In the genomic region with DNA sequence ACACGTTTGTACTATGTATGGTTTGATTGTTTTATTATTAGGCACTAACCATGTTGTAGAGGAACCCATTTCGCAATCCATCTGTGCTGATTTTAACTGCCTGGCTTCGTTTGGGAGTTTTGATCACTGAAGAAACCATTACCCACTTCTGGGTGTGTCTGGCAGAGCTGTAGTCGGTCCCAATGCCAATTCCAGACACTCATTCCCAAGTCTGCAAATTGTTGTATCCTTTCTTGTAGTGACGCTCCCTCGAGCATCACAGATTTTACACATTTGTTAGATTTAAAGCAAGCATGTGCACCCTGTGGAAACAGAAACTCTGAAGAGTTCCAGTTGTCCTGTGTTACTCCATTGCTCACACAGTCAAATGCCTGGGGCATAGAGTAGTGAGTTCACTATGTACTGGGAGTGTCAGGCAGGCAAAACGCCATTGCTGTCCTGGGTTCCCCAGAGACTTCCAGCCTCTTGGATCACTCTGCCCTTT, we compare ENCODE assay signal across 17 cellular contexts. TPM values are rescaled to one million over a fixed set of nuclear protein-coding genes. Genes with fewer than 3 reads are reported as not detected.
A peak's percentile ranks its signal among the peaks of the same experiment; 100 is the strongest.
DNase-seq lines count a peak whose midpoint lies in the region; ATAC-seq, FAIRE-seq and TF ChIP-seq lines count a peak whose summit lies in the region.
"Had no signal": no experiment of that assay in that cellular context is flagged by ENCODE, and none has a peak within 500 bp of the region (broad histone marks: within the 10 kb centered on the region; RNA-seq: fewer than 3 reads in every experiment).

No MANE protein-coding gene starts in this region.

- POLR2A ChIA-PET in activated CD4-positive, alpha-beta T cell treated with anti-CD3 and anti-CD28 coated beads, Interleukin-2, amount 10 ng/mL, durations not matched to agents 7 days and 5 days (lab: Charles Lee): no interaction called here

- H3K27ac ChIP-seq in left ventricle myocardium inferior (replicated peaks): peak overlapping the region; percentile 76
- peak overlapping the region in 16 of 21 experiments; percentile 12 to 84 (median 67) for H3K27ac ChIP-seq in skin epidermis

- H3K36me3 ChIP-seq in bronchial epithelial cell (ENCODE audit: control insufficient read depth, insufficient read depth, low read length): no peaks in the 10 kb centered on the region
- H3K36me3 ChIP-seq in left ventricle myocardium inferior: no peaks in the 10 kb centered on the region

- H3K27me3 ChIP-seq in bronchial epithelial cell (ENCODE audit: control insufficient read depth, insufficient read depth, low read length) (no peaks in the 10 kb centered on the region), left ventricle myocardium inferior (ENCODE audit: low read depth) (peaks cover 37% of the 10 kb centered on the region)

- H3K36me3 Mint-ChIP-seq in activated CD4-positive, alpha-beta T cell treated with anti-CD3 and anti-CD28 coated beads, Interleukin-2, amount 10 ng/mL, durations not matched to agents 7 days and 5 days (ENCODE audit: low read depth): no peaks in the 10 kb centered on the region
- H3K36me3 Mint-ChIP-seq: activated CD8-positive, alpha-beta memory T cell treated with anti-CD3 and anti-CD28 coated beads, Interleukin-2, amount 10 ng/mL, durations not matched to agents 7 days and 5 days had no signal

- peaks cover 18% of the 10 kb centered on the region for H3K4me1 ChIP-seq in left ventricle myocardium inferior

- H3K27ac Mint-ChIP-seq in activated CD4-positive, alpha-beta T cell treated with anti-CD3 and anti-CD28 coated beads, Interleukin-2, amount 10 ng/mL, durations not matched to agents 7 days and 5 days: no peak overlapping the region
- H3K27ac Mint-ChIP-seq: activated CD8-positive, alpha-beta memory T cell treated with anti-CD3 and anti-CD28 coated beads, Interleukin-2, amount 10 ng/mL, durations not matched to agents 7 days and 5 days; activated T-helper 2 cell treated with anti-CD3 and anti-CD28 coated beads, Interferon-gamma antibody, Interleukin-2, Interleukin-4, amounts not matched to agents 10 μg/mL and 5 μg/mL and 100 μg/mL, durations not matched to agents 14 hours and 24 hours and 36 hours; effector memory CD8-positive, alpha-beta T cell; nephron had no signal

- H3K9me3 ChIP-seq in left ventricle myocardium inferior (replicated peaks): no peaks in the 10 kb centered on the region

- DNase-seq in M059J (ENCODE audit: low read depth): peak; percentile 8
- DNase-seq in bronchial epithelial cell (ENCODE audit: low read depth): peak; percentile 74
- peak; percentile 58 for DNase-seq in left ventricle myocardium inferior
- DNase-seq in activated CD4-positive, alpha-beta T cell treated with anti-CD3 and anti-CD28 coated beads for 4 hours: no peak
- no peak for DNase-seq in GF-D8 (lab: John Stamatoyannopoulos, UW)
- no peak for DNase-seq in activated CD4-positive, alpha-beta T cell treated with anti-CD3 and anti-CD28 coated beads, Interleukin-2, amount 10 ng/mL, durations not matched to agents 7 days and 5 days
- DNase-seq: activated CD4-positive, CD25-positive, alpha-beta regulatory T cell treated with anti-CD3 and anti-CD28 coated beads, Interleukin-2, amount 50 U/mL, for 72 hours; activated CD8-positive, alpha-beta memory T cell treated with anti-CD3 and anti-CD28 coated beads, Interleukin-2, amount 10 ng/mL, durations not matched to agents 7 days and 5 days; amniotic stem cell; effector memory CD8-positive, alpha-beta T cell; NCI-H1694; NCI-H446 treated with DMSO at 0.1 percent for 48 hours had no signal

- H3K27me3 Mint-ChIP-seq in activated CD4-positive, alpha-beta T cell treated with anti-CD3 and anti-CD28 coated beads, Interleukin-2, amount 10 ng/mL, durations not matched to agents 7 days and 5 days: peaks cover 15% of the 10 kb centered on the region

- CTCF ChIA-PET in activated CD4-positive, alpha-beta T cell treated with anti-CD3 and anti-CD28 coated beads, Interleukin-2, amount 10 ng/mL, durations not matched to agents 7 days and 5 days (lab: Charles Lee): no interaction called here

- no peaks in the 10 kb centered on the region for H3K9me3 Mint-ChIP-seq in activated CD4-positive, alpha-beta T cell treated with anti-CD3 and anti-CD28 coated beads, Interleukin-2, amount 10 ng/mL, durations not matched to agents 7 days and 5 days
- H3K9me3 Mint-ChIP-seq: activated T-helper 2 cell treated with anti-CD3 and anti-CD28 coated beads, Interferon-gamma antibody, Interleukin-2, Interleukin-4, amounts not matched to agents 10 μg/mL and 5 μg/mL and 100 μg/mL, durations not matched to agents 14 hours and 24 hours and 36 hours; effector memory CD8-positive, alpha-beta T cell; nephron had no signal

- intact Hi-C loops in left ventricle myocardium inferior (cut with micrococcal nuclease): loop anchor here (10.0 kb wide), 1 partner anchor 245 kb away; no protein-coding TSS in a partner anchor

- no peak for TF ChIP-seq CTCF in bronchial epithelial cell (IDR thresholded peaks at IDR 0.05; ENCODE audit: insufficient read depth, low read length, severe bottlenecking)
- no peak for TF ChIP-seq CTCF in left ventricle myocardium inferior (IDR thresholded peaks at IDR 0.05; ENCODE audit: borderline replicate concordance)

- H3K4me3 ChIP-seq in bronchial epithelial cell (ENCODE audit: low read depth, low read length) (no peak overlapping the region), left ventricle myocardium inferior (no peak overlapping the region), skin epidermis (no peak overlapping the region)

- H3K4me3 Mint-ChIP-seq in activated CD4-positive, alpha-beta T cell treated with anti-CD3 and anti-CD28 coated beads, Interleukin-2, amount 10 ng/mL, durations not matched to agents 7 days and 5 days: no peak overlapping the region
- H3K4me3 Mint-ChIP-seq: activated CD8-positive, alpha-beta memory T cell treated with anti-CD3 and anti-CD28 coated beads, Interleukin-2, amount 10 ng/mL, durations not matched to agents 7 days and 5 days; effector memory CD8-positive, alpha-beta T cell; nephron had no signal

- peak; percentile 72 for FAIRE-seq in bronchial epithelial cell (lab: Jason Lieb, UNC)

- H3K4me1 Mint-ChIP-seq in activated CD4-positive, alpha-beta T cell treated with anti-CD3 and anti-CD28 coated beads, Interleukin-2, amount 10 ng/mL, durations not matched to agents 7 days and 5 days: no peaks in the 10 kb centered on the region
- H3K4me1 Mint-ChIP-seq: activated CD8-positive, alpha-beta memory T cell treated with anti-CD3 and anti-CD28 coated beads, Interleukin-2, amount 10 ng/mL, durations not matched to agents 7 days and 5 days; nephron had no signal

- ATAC-seq in GM18873 (IDR thresholded peaks at IDR 0.05; ENCODE audit: low FRiP score, unreplicated experiment): no peak
- ATAC-seq: activated CD8-positive, alpha-beta memory T cell treated with anti-CD3 and anti-CD28 coated beads, Interleukin-2, amount 10 ng/mL, durations not matched to agents 7 days and 5 days; effector memory CD8-positive, alpha-beta T cell had no signal

RNA-seq across cellular contexts. Expression of a gene that starts 31.0 kb away (rescaled TPM):
- 71.6 and 113 TPM in 2 replicates for total RNA-seq in M059J (2014; rRNA removed; shearing (Covaris generic))
- total RNA-seq in bronchial epithelial cell (32.4 and 38.3 TPM in 2 replicates), left ventricle myocardium inferior (59.0 TPM)
- 100 to 1,000 TPM in 1 of 2 experiments, 10 to 100 TPM in 1; 88.1 to 103 TPM for total RNA-seq in activated CD4-positive, alpha-beta T cell treated with anti-CD3 and anti-CD28 coated beads, Interleukin-2, amount 10 ng/mL, durations not matched to agents 7 days and 5 days

RNA-seq across cellular contexts. Expression of a gene that starts 48.9 kb away (rescaled TPM):
- total RNA-seq in M059J (2014; rRNA removed; shearing (Covaris generic)): not detected in 2 replicates
- total RNA-seq in bronchial epithelial cell (3.6 TPM in 1 of 2 replicates, not detected in the other), left ventricle myocardium inferior (11.5 TPM)
- total RNA-seq in activated CD4-positive, alpha-beta T cell treated with anti-CD3 and anti-CD28 coated beads, Interleukin-2, amount 10 ng/mL, durations not matched to agents 7 days and 5 days: not detected
- total RNA-seq: activated CD8-positive, alpha-beta memory T cell treated with anti-CD3 and anti-CD28 coated beads, Interleukin-2, amount 10 ng/mL, durations not matched to agents 7 days and 5 days; activated T-helper 2 cell treated with anti-CD3 and anti-CD28 coated beads, Interferon-gamma antibody, Interleukin-2, Interleukin-4, amounts not matched to agents 10 μg/mL and 5 μg/mL and 100 μg/mL, durations not matched to agents 14 hours and 24 hours and 36 hours; SK-MEL-5 had no signal

Comparison
In these comparisons a context has a peak if more than half of its experiments do, and no peak if none do; other contexts are left out.
1. DNase-seq: peak in M059J (single experiment), bronchial epithelial cell (single experiment) and left ventricle myocardium inferior (single experiment); none in activated CD4-positive, alpha-beta T cell treated with anti-CD3 and anti-CD28 coated beads for 4 hours (0 of 2), GF-D8 (single experiment) and activated CD4-positive, alpha-beta T cell treated with anti-CD3 and anti-CD28 coated beads, Interleukin-2, amount 10 ng/mL, durations not matched to agents 7 days and 5 days (single experiment).